In genomic region chr2:74373189-74373588, GRCh38 we compare ENCODE assay signal across 11 cellular contexts. TPM values are rescaled to one million over a fixed set of nuclear protein-coding genes. Genes with fewer than 3 reads are reported as not detected.
DNase-seq lines count a peak whose midpoint lies in the region; ATAC-seq and TF ChIP-seq lines count a peak whose summit lies in the region.
"Had no signal": no experiment of that assay in that cellular context is flagged by ENCODE, and none has a peak within 500 bp of the region (broad histone marks: within the 10 kb centered on the region; RNA-seq: fewer than 3 reads in every experiment).

No MANE protein-coding gene starts in this region.

- no peak for TF ChIP-seq CTCF in BE2C (IDR thresholded peaks at IDR 0.05; ENCODE audit: low read depth, low read length)

- H3K36me3 ChIP-seq in BE2C = peaks cover 18% of the 10 kb centered on the region

- ATAC-seq in esophagus mucosa = peak; percentile 51
- no peak for ATAC-seq in GM21381 (IDR thresholded peaks at IDR 0.05; ENCODE audit: unreplicated experiment)
- ATAC-seq in HG03045 (IDR thresholded peaks at IDR 0.05; ENCODE audit: unreplicated experiment) = no peak
- no peak for ATAC-seq in GM19023 (IDR thresholded peaks at IDR 0.05; ENCODE audit: unreplicated experiment)

- no peaks in the 10 kb centered on the region for H3K27me3 ChIP-seq in BE2C

- no peaks in the 10 kb centered on the region for H3K9me3 ChIP-seq in BE2C
- H3K9me3 ChIP-seq: Caco-2 had no signal

- DNase-seq in BE2C (peak; percentile 47), NCI-H187 (lab: John Stamatoyannopoulos, UW) (peak; percentile 74 to 76), myocyte (ENCODE audit: low read depth) (peak; percentile 12), NOMO-1 treated with dmso at 0.1 percent for 144 hours (lab: John Stamatoyannopoulos, UW; ENCODE audit: unreplicated experiment) (no peak)
- DNase-seq: activated T-cell treated with anti-CD3 and anti-CD28 coated beads, Interleukin-2, amount 50 U/mL, for 1 hour; Caco-2; stimulated activated CD4-positive, alpha-beta T cell treated with anti-CD3 and anti-CD28 coated beads, Interleukin-12 subunit alpha, Interleukin-12 subunit beta, amount 100 ng/mL, for 4 hours had no signal

- peaks cover 3% of the 10 kb centered on the region; the same call in 1 of the 2 replicates for H3K4me1 ChIP-seq in BE2C
- H3K4me1 ChIP-seq: Caco-2 had no signal

- no peak overlapping the region; the same call in none of the 2 replicates for H3K4me3 ChIP-seq in BE2C (ENCODE audit: low read depth, low read length)

RNA-seq across cellular contexts. Expression of gene DCTN1, which starts 6.9 kb away (rescaled TPM):
- 137 TPM for polyA plus RNA-seq in BE2C (2012; ENCODE audit: insufficient read depth, insufficient read length, low read depth)
- 86.4 TPM for total RNA-seq in esophagus mucosa
- total RNA-seq in myocyte = 121 and 123 TPM in 2 replicates
- polyA plus RNA-seq in myocyte (2012) = 183 TPM

RNA-seq across cellular contexts. Expression of gene SLC4A5, which starts 30.0 kb away (rescaled TPM):
- polyA plus RNA-seq in BE2C (2012; ENCODE audit: insufficient read depth, insufficient read length, low read depth) = 1.0 TPM
- total RNA-seq in esophagus mucosa (0.56 TPM), myocyte (0.43 and 2.0 TPM in 2 replicates)
- 0.98 TPM for polyA plus RNA-seq in myocyte (2012)

RNA-seq across cellular contexts. Expression of gene C2orf81, which starts 48.2 kb away (rescaled TPM):
- 6.6 TPM for polyA plus RNA-seq in BE2C (2012; ENCODE audit: insufficient read depth, insufficient read length, low read depth)
- 0.56 TPM for total RNA-seq in esophagus mucosa
- 0.26 and 1.4 TPM in 2 replicates for total RNA-seq in myocyte
- polyA plus RNA-seq in myocyte (2012) = 1.9 TPM

RNA-seq across cellular contexts. Expression of gene WDR54, which starts 48.3 kb away (rescaled TPM):
- 72.7 TPM for polyA plus RNA-seq in BE2C (2012; ENCODE audit: insufficient read depth, insufficient read length, low read depth)
- total RNA-seq in esophagus mucosa = 4.3 TPM
- 7.8 TPM in 2 replicates for total RNA-seq in myocyte
- 22.6 TPM for polyA plus RNA-seq in myocyte (2012)
